In the genomic region with DNA sequence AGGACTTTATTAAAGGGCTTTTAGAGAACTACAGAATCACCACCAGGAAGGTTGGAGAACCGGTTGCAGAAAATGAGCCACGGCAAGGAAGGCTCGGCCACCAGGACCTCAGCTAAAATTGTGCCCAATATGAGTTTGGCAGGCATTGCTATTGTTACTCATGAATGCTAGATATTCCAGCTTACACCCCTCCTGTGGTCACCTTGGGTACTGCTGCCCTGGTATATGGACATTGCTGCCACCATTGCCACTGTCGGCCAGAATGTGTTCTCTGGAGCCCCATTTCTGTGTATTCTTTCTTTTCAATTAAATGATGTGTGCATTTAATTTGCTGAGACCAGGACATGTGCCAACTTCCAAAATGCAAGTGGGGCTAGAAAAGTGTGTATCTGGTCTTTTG, we compare ENCODE assay signal across 8 cellular contexts.
DNase-seq lines count a peak whose midpoint lies in the region; ATAC-seq and TF ChIP-seq lines count a peak whose summit lies in the region.

No MANE protein-coding gene starts in this region.

- no peak for TF ChIP-seq POLR2A in body of pancreas (IDR thresholded peaks at IDR 0.05)
- no peak for TF ChIP-seq POLR2A in right lobe of liver (IDR thresholded peaks at IDR 0.05)

- H3K36me3 ChIP-seq in body of pancreas (replicated peaks in 1 of 2; ENCODE audit: insufficient read depth in 1 of 2, low read depth in 2 of 2), result no peaks in the 10 kb centered on the region
- no peaks in the 10 kb centered on the region for H3K36me3 ChIP-seq in right lobe of liver

- TF ChIP-seq CTCF in HL-60 (IDR thresholded peaks at IDR 0.05; ENCODE audit: insufficient read depth, low read length) (peak; percentile 46), body of pancreas (IDR thresholded peaks at IDR 0.05) (peak; percentile 29 to 62 (median 44)), right lobe of liver (IDR thresholded peaks at IDR 0.05) (peak; percentile 65 to 75 (median 68))

- H3K27ac ChIP-seq in HL-60 (replicated peaks) (no peak overlapping the region), body of pancreas (no peak overlapping the region), right lobe of liver (no peak overlapping the region)

- intact Hi-C loops in body of pancreas (cut with DNase I) (no loop called here), right lobe of liver (cut with DNase I) (no loop called here)

- DNase-seq in Ammon's horn (ENCODE audit: low spot score), result peak; percentile 13
- peak in 1 of 2 experiments; percentile 8 for DNase-seq in HL-60 (ENCODE audit: low read depth in 1 of 2, low spot score in 1 of 2)
- DNase-seq in body of pancreas, result peak; percentile 28 to 69 (median 54)
- peak; percentile 42 to 68 (median 55) for DNase-seq in right lobe of liver
- no peak for DNase-seq in DMS79 (lab: John Stamatoyannopoulos, UW)
- no peak for DNase-seq in activated naive CD4-positive, alpha-beta T cell (lab: John Stamatoyannopoulos, UW)

- no peaks in the 10 kb centered on the region for H3K27me3 ChIP-seq in HL-60 (ENCODE audit: insufficient read depth, poor library complexity, severe bottlenecking)
- no peaks in the 10 kb centered on the region for H3K27me3 ChIP-seq in body of pancreas
- no peaks in the 10 kb centered on the region for H3K27me3 ChIP-seq in right lobe of liver

- H3K4me1 ChIP-seq in body of pancreas (no peaks in the 10 kb centered on the region), right lobe of liver (no peaks in the 10 kb centered on the region)

- no peak overlapping the region for H3K4me3 ChIP-seq in HL-60 (replicated peaks; ENCODE audit: insufficient read depth, low read length)
- no peak overlapping the region for H3K4me3 ChIP-seq in body of pancreas
- no peak overlapping the region for H3K4me3 ChIP-seq in right lobe of liver

- no peaks in the 10 kb centered on the region for H3K9me3 ChIP-seq in body of pancreas
- no peaks in the 10 kb centered on the region for H3K9me3 ChIP-seq in right lobe of liver

- WGBS in body of pancreas, 2 donors, result 68 to 89% methylated on average over 4 of the region's 4 CpGs
- WGBS in right lobe of liver (ENCODE audit: insufficient coverage, low coverage, low lambda C conversion rate, missing lambda C conversion rate), result 62% methylated on average over 4 of the region's 4 CpGs

- ATAC-seq in GM18867 (IDR thresholded peaks at IDR 0.05; ENCODE audit: unreplicated experiment) (peak; percentile 92), body of pancreas (no peak), right lobe of liver (peak; percentile 83 to 94 (median 89)), HG02571 (IDR thresholded peaks at IDR 0.05; ENCODE audit: unreplicated experiment) (no peak)

Comparison
In these comparisons a context has a peak if more than half of its experiments do, and no peak if none do; other contexts are left out.
1. DNase-seq: peak in Ammon's horn (single experiment), body of pancreas (4 of 4) and right lobe of liver (3 of 3); none in DMS79 (single experiment) and activated naive CD4-positive, alpha-beta T cell (0 of 4).
2. ATAC-seq: peak in GM18867 (single experiment) and right lobe of liver (4 of 4); none in body of pancreas (single experiment) and HG02571 (single experiment).
3. Peak in every context shown above with its lines, with median percentiles within 50 percentile points of each other: CTCF ChIP-seq.